24 cellular contexts compared by ENCODE assay signal in the genomic region with DNA sequence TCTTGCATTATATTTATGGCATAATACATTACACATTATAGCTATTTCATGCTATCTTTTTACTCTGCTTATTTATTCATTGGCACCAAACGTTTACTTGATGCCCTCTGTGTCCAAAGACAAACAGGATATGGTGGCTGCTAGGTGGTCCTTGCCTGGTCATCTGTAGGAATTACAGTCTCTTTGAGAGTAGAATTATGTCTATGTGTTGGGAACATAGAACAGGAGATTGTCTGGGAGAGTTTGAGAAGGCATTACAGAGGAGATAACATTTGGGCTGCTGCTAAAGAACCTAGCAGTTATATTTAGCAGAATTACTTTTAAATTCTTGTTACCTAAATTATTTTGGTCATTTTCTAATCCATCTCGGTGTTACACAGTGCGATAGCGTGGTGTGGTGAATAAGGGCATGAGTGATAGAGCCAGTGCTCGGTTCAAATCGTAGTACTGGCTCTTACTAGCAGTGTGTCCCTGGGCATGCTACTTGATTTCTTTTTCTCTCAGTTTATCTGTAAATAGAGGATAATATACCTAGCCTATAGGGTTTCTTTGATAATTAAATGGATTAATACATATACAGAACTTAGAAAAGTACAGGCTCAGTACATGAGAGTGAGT. TPM values are rescaled to one million over a fixed set of nuclear protein-coding genes. Genes with fewer than 3 reads are reported as not detected.
"Had no signal": no experiment of that assay in that cellular context is flagged by ENCODE, and none has a peak within 500 bp of the region (broad histone marks: within the 10 kb centered on the region; RNA-seq: fewer than 3 reads in every experiment).

No MANE protein-coding gene starts in this region.

- H3K4me1 ChIP-seq: adrenal gland, ascending aorta, spleen, testis, uterus had no signal

- H3K9me3 Mint-ChIP-seq: activated T-helper 1 cell treated with anti-CD3 and anti-CD28 coated beads, Interleukin-12 subunit alpha, Interleukin-12 subunit beta, Interleukin-2, Interleukin-4 antibody, amounts not matched to agents 30 ng/mL and 10 ng/mL and 1 ng/mL, durations not matched to agents 14 hours and 24 hours and 36 hours; endodermal cell; naive thymus-derived CD4-positive, alpha-beta T cell; neural progenitor cell had no signal

- H3K27me3 Mint-ChIP-seq: activated naive CD8-positive, alpha-beta T cell; naive thymus-derived CD4-positive, alpha-beta T cell had no signal

- H3K9me3 ChIP-seq: adrenal gland, ascending aorta, gastroesophageal sphincter, spleen, testis, uterus had no signal

- H3K36me3 ChIP-seq: adrenal gland, brain microvascular endothelial cell, uterus had no signal

- ATAC-seq: activated CD8-positive, alpha-beta T cell treated with anti-CD3 and anti-CD28 coated beads, Interleukin-2, amount 10 ng/mL, durations not matched to agents 7 days and 5 days; gastroesophageal sphincter; left lobe of liver; naive thymus-derived CD4-positive, alpha-beta T cell had no signal

- H3K27me3 ChIP-seq: adrenal gland, ascending aorta, brain microvascular endothelial cell, gastroesophageal sphincter, neural progenitor cell, spleen, testis, uterus had no signal

- DNase-seq: activated CD4-positive, alpha-beta T cell treated with anti-CD3 and anti-CD28 coated beads for 1 hour; activated CD4-positive, alpha-beta T cell treated with anti-CD3 and anti-CD28 coated beads, Interleukin-2, amount 50 U/mL, for 1 hour; activated CD8-positive, alpha-beta T cell treated with anti-CD3 and anti-CD28 coated beads, Interleukin-2, amount 10 ng/mL, durations not matched to agents 7 days and 5 days; activated naive CD4-positive, alpha-beta T cell; adrenal gland; brain microvascular endothelial cell; endodermal cell; kidney; naive thymus-derived CD4-positive, alpha-beta T cell; retina; spleen; stimulated activated CD4-positive, alpha-beta T cell treated with anti-CD3 and anti-CD28 coated beads, Interleukin-4, amount 100 ng/mL, for 1 hour; stimulated activated naive CD4-positive, alpha-beta T cell; testis; trophoblast cell; uterus; WERI-Rb-1 had no signal

- H3K27ac Mint-ChIP-seq: activated CD8-positive, alpha-beta T cell treated with anti-CD3 and anti-CD28 coated beads, Interleukin-2, amount 10 ng/mL, durations not matched to agents 7 days and 5 days; activated naive CD8-positive, alpha-beta T cell; activated T-helper 1 cell treated with anti-CD3 and anti-CD28 coated beads, Interleukin-12 subunit alpha, Interleukin-12 subunit beta, Interleukin-2, Interleukin-4 antibody, amounts not matched to agents 30 ng/mL and 10 ng/mL and 1 ng/mL, durations not matched to agents 14 hours and 24 hours and 36 hours; endodermal cell; naive thymus-derived CD4-positive, alpha-beta T cell; neural progenitor cell had no signal

- H3K4me3 Mint-ChIP-seq: activated CD8-positive, alpha-beta T cell treated with anti-CD3 and anti-CD28 coated beads, Interleukin-2, amount 10 ng/mL, durations not matched to agents 7 days and 5 days; activated naive CD8-positive, alpha-beta T cell; activated T-helper 1 cell treated with anti-CD3 and anti-CD28 coated beads, Interleukin-12 subunit alpha, Interleukin-12 subunit beta, Interleukin-2, Interleukin-4 antibody, amounts not matched to agents 30 ng/mL and 10 ng/mL and 1 ng/mL, durations not matched to agents 14 hours and 24 hours and 36 hours; endodermal cell; naive thymus-derived CD4-positive, alpha-beta T cell; neural progenitor cell had no signal

- H3K4me3 ChIP-seq: adrenal gland, ascending aorta, coronary artery, gastroesophageal sphincter, neural progenitor cell, spleen, testis, uterus had no signal

- H3K4me1 Mint-ChIP-seq: neural progenitor cell had no signal

RNA-seq across cellular contexts. Expression of a gene that starts 39.6 kb away (rescaled TPM):
- total RNA-seq: activated CD8-positive, alpha-beta T cell treated with anti-CD3 and anti-CD28 coated beads, Interleukin-2, amount 10 ng/mL, durations not matched to agents 7 days and 5 days; activated T-helper 1 cell treated with anti-CD3 and anti-CD28 coated beads, Interleukin-12 subunit alpha, Interleukin-12 subunit beta, Interleukin-2, Interleukin-4 antibody, amounts not matched to agents 30 ng/mL and 10 ng/mL and 1 ng/mL, durations not matched to agents 14 hours and 24 hours and 36 hours; naive thymus-derived CD4-positive, alpha-beta T cell had no signal
- polyA plus RNA-seq: naive thymus-derived CD4-positive, alpha-beta T cell had no signal
